ENCODE assay signal across 12 cellular contexts in the genomic region with DNA sequence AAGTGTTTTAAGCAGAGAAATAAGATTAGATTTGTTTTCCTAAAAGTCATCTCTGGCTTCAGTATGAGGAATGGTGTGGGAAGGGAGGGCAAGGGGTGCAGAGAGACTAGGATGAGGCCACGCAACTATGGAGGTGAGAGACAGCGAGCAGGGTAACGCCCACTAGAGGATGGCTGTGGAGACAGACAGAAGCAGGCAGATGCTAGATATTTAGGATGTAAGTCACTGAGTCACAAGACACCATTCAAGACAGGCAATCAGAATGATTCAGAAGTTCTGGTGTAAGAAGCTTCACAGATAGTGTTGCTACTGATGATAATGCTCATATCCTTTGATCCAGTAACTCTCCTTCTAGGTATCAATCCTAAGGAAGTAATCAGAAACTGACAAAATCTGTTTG. TPM values are rescaled to one million over a fixed set of nuclear protein-coding genes. Genes with fewer than 3 reads are reported as not detected.
DNase-seq lines count a peak whose midpoint lies in the region; ATAC-seq and TF ChIP-seq lines count a peak whose summit lies in the region.
"Had no signal": no experiment of that assay in that cellular context is flagged by ENCODE, and none has a peak within 500 bp of the region (broad histone marks: within the 10 kb centered on the region; RNA-seq: fewer than 3 reads in every experiment).

No MANE protein-coding gene starts in this region.

- no peaks in the 10 kb centered on the region for H3K9me3 ChIP-seq in colonic mucosa
- H3K9me3 ChIP-seq in neutrophil = no peaks in the 10 kb centered on the region
- H3K9me3 ChIP-seq: pancreas, SJSA1 had no signal

- H3K27ac ChIP-seq in colonic mucosa (peak overlapping the region; percentile 25), neutrophil (peak overlapping the region; percentile 81)
- H3K27ac ChIP-seq: SJSA1 had no signal

- no peak overlapping the region for H3K4me3 ChIP-seq in colonic mucosa
- H3K4me3 ChIP-seq in neutrophil (ENCODE audit: low read depth in 1 of 2, low read length in 1 of 2) = no peak overlapping the region
- H3K4me3 ChIP-seq: pancreas, SJSA1 had no signal

- H3K36me3 ChIP-seq in colonic mucosa (no peaks in the 10 kb centered on the region), neutrophil (peaks cover 8% of the 10 kb centered on the region)
- H3K36me3 ChIP-seq: pancreas, SJSA1 had no signal

- H3K27me3 ChIP-seq in colonic mucosa (no peaks in the 10 kb centered on the region), neutrophil (no peaks in the 10 kb centered on the region)
- H3K27me3 ChIP-seq: pancreas, SJSA1 had no signal

- H3K9ac ChIP-seq in colonic mucosa (ENCODE audit: low read depth in 2 of 2, low read length in 2 of 2) = no peak overlapping the region

- intact Hi-C loops in colonic mucosa (cut with DNase I) (no loop called here), cardiac septum (cut with DNase I) (no loop called here)

- no peaks in the 10 kb centered on the region for H3K4me1 ChIP-seq in colonic mucosa
- H3K4me1 ChIP-seq in neutrophil (ENCODE audit: control insufficient read depth in 1 of 2, insufficient read depth in 1 of 2, low read depth in 1 of 2, low read length in 1 of 2) = peaks cover 33 to 38% of the 10 kb centered on the region in 2 experiments
- H3K4me1 ChIP-seq: pancreas, SJSA1 had no signal

- peak; percentile 16 for DNase-seq in GM13976 (ENCODE audit: low spot score)
- no peak for DNase-seq in colonic mucosa
- DNase-seq in cardiac septum (ENCODE audit: low spot score) = no peak
- DNase-seq in NCI-H526 treated with DMSO at 0.1 percent for 48 hours (lab: John Stamatoyannopoulos, UW) = no peak
- DNase-seq in H4 (ENCODE audit: low spot score) = no peak
- DNase-seq: activated CD4-positive, alpha-beta T cell treated with anti-CD3 and anti-CD28 coated beads, Interleukin-2, amount 50 U/mL, for 4 hours; pancreas had no signal

- ATAC-seq in HG02870 (IDR thresholded peaks at IDR 0.05; ENCODE audit: unreplicated experiment) (peak; percentile 29), HG02938 (IDR thresholded peaks at IDR 0.05; ENCODE audit: unreplicated experiment) (no peak)
- ATAC-seq: HepG2 had no signal

- in situ Hi-C loops in GM13976 (cut with MboI; ENCODE audit: low sequenced_read_pairs, unreplicated experiment) = no loop called here

- TF ChIP-seq CTCF in GM13976 (IDR thresholded peaks at IDR 0.05; ENCODE audit: borderline replicate concordance, control extremely low read depth, extremely low read depth, insufficient read depth, missing control alignments) = no peak
- TF ChIP-seq CTCF in colonic mucosa (IDR thresholded peaks at IDR 0.05) = no peak
- no peak for TF ChIP-seq CTCF in neutrophil (IDR thresholded peaks at IDR 0.05)

RNA-seq across cellular contexts. Expression of gene HSPBAP1, which starts 19.1 kb away (rescaled TPM):
- total RNA-seq in colonic mucosa (1 to 10 TPM; 4.1 to 5.7 TPM), cardiac septum (4.3 TPM)
- 7.0 and 8.6 TPM in 2 replicates for total RNA-seq in H4 (2014; rRNA removed; shearing (Covaris generic))

RNA-seq across cellular contexts. Expression of gene SLC49A4, which starts 20.3 kb away (rescaled TPM):
- total RNA-seq in colonic mucosa = 10 to 100 TPM; 13.7 to 21.3 TPM
- 9.5 TPM for total RNA-seq in cardiac septum
- total RNA-seq in H4 (2014; rRNA removed; shearing (Covaris generic)) = 25.1 and 30.6 TPM in 2 replicates
